9 cellular contexts compared by ENCODE assay signal in the genomic region with DNA sequence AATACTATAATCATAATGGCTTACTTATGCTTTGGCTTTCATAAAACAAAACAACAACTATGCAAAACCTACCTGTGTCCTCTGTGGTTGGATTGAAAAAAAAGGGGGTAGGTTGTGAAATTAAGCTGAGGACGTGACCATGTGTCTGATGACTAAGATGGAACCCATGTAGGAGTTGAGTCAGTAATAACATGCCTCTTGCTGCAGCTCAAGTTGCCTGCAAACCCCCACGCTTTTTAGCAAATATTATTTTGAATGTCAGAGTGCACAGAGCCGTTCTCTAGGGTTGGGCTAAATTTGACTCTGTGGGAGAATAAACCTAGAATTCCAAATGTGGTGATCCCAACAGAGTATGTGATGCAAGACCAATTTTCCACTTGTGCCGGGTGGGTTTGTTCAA.
DNase-seq lines count a peak whose midpoint lies in the region; ATAC-seq and TF ChIP-seq lines count a peak whose summit lies in the region.
"Had no signal": no experiment of that assay in that cellular context is flagged by ENCODE, and none has a peak within 500 bp of the region (broad histone marks: within the 10 kb centered on the region; RNA-seq: fewer than 3 reads in every experiment).

No MANE protein-coding gene starts in this region.

- peak overlapping the region; percentile 20 for H3K27ac Mint-ChIP-seq in chondrocyte (ENCODE audit: unreplicated experiment)

- no peaks in the 10 kb centered on the region for H3K9me3 ChIP-seq in BE2C

- DNase-seq in GM13977 (ENCODE audit: low spot score) (peak; percentile 45), chondrocyte (ENCODE audit: low spot score) (no peak), retina (no peak), BE2C (no peak), NCI-H2107 (lab: John Stamatoyannopoulos, UW) (no peak)
- DNase-seq: NCI-H446 had no signal

- peaks cover 43% of the 10 kb centered on the region for H3K4me1 Mint-ChIP-seq in chondrocyte (ENCODE audit: low read depth)

- peaks cover 5% of the 10 kb centered on the region; the same call in 1 of the 2 replicates for H3K4me1 ChIP-seq in BE2C

- H3K36me3 ChIP-seq in BE2C = no peaks in the 10 kb centered on the region

- no peaks in the 10 kb centered on the region for H3K27me3 ChIP-seq in BE2C

- H3K9me3 Mint-ChIP-seq in chondrocyte (ENCODE audit: low read depth) = no peaks in the 10 kb centered on the region

- H3K27me3 Mint-ChIP-seq in chondrocyte (ENCODE audit: low read depth) = no peaks in the 10 kb centered on the region

- peak; percentile 44 for ATAC-seq in GM21367 (IDR thresholded peaks at IDR 0.05; ENCODE audit: unreplicated experiment)
- peak; percentile 72 for ATAC-seq in HG03432 (IDR thresholded peaks at IDR 0.05; ENCODE audit: unreplicated experiment)
- no peak for ATAC-seq in HG02970 (IDR thresholded peaks at IDR 0.05; ENCODE audit: low FRiP score, unreplicated experiment)

- no peak for TF ChIP-seq CTCF in GM13977 (IDR thresholded peaks at IDR 0.05; ENCODE audit: extremely low read depth, insufficient read depth, missing control alignments)
- no peak for TF ChIP-seq CTCF in chondrocyte (IDR thresholded peaks at IDR 0.05)
- TF ChIP-seq CTCF in BE2C (IDR thresholded peaks at IDR 0.05; ENCODE audit: low read depth, low read length) = no peak

- no peak overlapping the region for H3K4me3 ChIP-seq in BE2C (ENCODE audit: low read depth, low read length)

- H3K4me3 Mint-ChIP-seq in chondrocyte (ENCODE audit: unreplicated experiment) = no peak overlapping the region

- in situ Hi-C loops in GM13977 (cut with MboI; ENCODE audit: low pct_unique_long_range_greater_than_20kb, low sequenced_read_pairs, unreplicated experiment) = no loop called here

- H3K36me3 Mint-ChIP-seq in chondrocyte (ENCODE audit: low read depth) = no peaks in the 10 kb centered on the region
